In the genomic region with DNA sequence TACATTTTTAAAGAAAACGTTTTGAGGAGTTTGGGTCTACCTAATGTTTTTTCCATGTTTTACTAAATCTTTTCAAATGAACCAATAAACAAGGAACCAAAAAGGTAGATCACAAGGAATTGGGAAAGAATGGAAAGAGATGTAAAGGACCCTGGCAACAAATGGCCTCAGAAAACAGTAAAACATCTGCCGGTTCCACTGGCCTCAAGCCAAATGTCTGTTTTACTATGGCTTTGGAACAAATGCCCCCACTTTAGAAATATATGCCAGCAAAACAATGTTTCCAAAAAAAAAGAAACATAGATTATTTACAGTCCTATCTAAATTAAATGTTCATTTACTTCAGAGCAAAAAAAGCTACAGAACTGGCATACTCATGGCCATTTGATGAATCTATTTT, we compare ENCODE assay signal across 1 cellular context.
TF ChIP-seq lines count a peak whose summit lies in the region.

No MANE protein-coding gene starts in this region.

TF ChIP-seq in HepG2, 621 proteins besides CTCF, POLR2A, EP300 and RAD21:
- no peak for TF ChIP-seq CCAR2 (optimal IDR thresholded peaks at IDR 0.05; ENCODE audit: low read depth, low read length)
- TF ChIP-seq, protein P1, sequence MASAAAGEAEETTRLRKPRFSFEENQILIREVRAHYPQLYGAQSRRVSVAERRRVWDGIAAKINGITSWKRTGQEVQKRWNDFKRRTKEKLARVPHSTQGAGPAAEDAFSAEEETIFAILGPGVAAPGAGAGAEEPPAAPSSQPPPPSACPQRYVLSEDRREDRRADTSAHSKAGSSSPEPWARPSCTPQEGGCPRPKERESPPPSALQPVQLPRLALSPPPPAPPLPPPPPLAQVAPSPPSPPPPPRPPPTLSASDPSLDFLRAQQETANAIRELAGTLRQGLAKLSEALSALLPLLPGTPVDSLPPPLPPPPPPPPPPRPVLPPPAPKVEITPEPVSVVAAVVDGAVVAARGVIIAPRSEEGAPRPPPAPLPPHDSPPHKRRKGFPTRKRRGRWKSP (CRISPR knock-in tag; IDR thresholded peaks at IDR 0.05), result no peak
- TF ChIP-seq ZNF552 (CRISPR knock-in tag; IDR thresholded peaks at IDR 0.05; ENCODE audit: borderline replicate concordance), result no peak
- TF ChIP-seq, protein P2, sequence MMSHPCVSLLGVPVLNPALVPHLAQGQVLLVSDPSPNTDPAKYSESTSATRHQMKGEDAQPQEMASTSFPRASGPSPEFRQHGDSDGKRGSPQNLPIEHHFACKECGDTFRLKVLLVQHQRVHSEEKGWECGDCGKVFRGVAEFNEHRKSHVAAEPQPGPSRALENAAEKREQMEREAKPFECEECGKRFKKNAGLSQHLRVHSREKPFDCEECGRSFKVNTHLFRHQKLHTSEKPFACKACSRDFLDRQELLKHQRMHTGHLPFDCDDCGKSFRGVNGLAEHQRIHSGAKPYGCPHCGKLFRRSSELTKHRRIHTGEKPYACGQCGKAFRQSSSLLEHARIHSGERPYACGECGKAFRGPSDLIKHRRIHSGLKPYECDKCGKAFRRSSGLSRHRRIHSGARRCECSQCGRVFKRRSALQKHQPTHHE (CRISPR knock-in tag; IDR thresholded peaks at IDR 0.05; ENCODE audit: borderline replicate concordance), result no peak
- TF ChIP-seq, protein P3, sequence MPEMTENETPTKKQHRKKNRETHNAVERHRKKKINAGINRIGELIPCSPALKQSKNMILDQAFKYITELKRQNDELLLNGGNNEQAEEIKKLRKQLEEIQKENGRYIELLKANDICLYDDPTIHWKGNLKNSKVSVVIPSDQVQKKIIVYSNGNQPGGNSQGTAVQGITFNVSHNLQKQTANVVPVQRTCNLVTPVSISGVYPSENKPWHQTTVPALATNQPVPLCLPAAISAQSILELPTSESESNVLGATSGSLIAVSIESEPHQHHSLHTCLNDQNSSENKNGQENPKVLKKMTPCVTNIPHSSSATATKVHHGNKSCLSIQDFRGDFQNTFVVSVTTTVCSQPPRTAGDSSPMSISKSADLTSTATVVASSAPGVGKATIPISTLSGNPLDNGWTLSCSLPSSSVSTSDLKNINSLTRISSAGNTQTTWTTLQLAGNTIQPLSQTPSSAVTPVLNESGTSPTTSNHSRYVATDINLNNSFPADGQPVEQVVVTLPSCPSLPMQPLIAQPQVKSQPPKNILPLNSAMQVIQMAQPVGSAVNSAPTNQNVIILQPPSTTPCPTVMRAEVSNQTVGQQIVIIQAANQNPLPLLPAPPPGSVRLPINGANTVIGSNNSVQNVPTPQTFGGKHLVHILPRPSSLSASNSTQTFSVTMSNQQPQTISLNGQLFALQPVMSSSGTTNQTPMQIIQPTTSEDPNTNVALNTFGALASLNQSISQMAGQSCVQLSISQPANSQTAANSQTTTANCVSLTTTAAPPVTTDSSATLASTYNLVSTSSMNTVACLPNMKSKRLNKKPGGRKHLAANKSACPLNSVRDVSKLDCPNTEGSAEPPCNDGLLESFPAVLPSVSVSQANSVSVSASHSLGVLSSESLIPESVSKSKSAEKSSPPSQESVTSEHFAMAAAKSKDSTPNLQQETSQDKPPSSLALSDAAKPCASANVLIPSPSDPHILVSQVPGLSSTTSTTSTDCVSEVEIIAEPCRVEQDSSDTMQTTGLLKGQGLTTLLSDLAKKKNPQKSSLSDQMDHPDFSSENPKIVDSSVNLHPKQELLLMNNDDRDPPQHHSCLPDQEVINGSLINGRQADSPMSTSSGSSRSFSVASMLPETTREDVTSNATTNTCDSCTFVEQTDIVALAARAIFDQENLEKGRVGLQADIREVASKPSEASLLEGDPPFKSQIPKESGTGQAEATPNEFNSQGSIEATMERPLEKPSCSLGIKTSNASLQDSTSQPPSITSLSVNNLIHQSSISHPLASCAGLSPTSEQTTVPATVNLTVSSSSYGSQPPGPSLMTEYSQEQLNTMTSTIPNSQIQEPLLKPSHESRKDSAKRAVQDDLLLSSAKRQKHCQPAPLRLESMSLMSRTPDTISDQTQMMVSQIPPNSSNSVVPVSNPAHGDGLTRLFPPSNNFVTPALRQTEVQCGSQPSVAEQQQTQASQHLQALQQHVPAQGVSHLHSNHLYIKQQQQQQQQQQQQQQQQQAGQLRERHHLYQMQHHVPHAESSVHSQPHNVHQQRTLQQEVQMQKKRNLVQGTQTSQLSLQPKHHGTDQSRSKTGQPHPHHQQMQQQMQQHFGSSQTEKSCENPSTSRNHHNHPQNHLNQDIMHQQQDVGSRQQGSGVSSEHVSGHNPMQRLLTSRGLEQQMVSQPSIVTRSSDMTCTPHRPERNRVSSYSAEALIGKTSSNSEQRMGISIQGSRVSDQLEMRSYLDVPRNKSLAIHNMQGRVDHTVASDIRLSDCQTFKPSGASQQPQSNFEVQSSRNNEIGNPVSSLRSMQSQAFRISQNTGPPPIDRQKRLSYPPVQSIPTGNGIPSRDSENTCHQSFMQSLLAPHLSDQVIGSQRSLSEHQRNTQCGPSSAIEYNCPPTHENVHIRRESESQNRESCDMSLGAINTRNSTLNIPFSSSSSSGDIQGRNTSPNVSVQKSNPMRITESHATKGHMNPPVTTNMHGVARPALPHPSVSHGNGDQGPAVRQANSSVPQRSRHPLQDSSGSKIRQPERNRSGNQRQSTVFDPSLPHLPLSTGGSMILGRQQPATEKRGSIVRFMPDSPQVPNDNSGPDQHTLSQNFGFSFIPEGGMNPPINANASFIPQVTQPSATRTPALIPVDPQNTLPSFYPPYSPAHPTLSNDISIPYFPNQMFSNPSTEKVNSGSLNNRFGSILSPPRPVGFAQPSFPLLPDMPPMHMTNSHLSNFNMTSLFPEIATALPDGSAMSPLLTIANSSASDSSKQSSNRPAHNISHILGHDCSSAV (CRISPR knock-in tag; IDR thresholded peaks at IDR 0.05; ENCODE audit: borderline replicate concordance), result no peak
- TF ChIP-seq, protein P4, sequence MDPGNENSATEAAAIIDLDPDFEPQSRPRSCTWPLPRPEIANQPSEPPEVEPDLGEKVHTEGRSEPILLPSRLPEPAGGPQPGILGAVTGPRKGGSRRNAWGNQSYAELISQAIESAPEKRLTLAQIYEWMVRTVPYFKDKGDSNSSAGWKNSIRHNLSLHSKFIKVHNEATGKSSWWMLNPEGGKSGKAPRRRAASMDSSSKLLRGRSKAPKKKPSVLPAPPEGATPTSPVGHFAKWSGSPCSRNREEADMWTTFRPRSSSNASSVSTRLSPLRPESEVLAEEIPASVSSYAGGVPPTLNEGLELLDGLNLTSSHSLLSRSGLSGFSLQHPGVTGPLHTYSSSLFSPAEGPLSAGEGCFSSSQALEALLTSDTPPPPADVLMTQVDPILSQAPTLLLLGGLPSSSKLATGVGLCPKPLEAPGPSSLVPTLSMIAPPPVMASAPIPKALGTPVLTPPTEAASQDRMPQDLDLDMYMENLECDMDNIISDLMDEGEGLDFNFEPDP (CRISPR knock-in tag; conservative IDR thresholded peaks at IDR 0.05), result no peak
- TF ChIP-seq ZNF737 (CRISPR knock-in tag; IDR thresholded peaks at IDR 0.05; ENCODE audit: borderline replicate concordance), result no peak
- TF ChIP-seq, protein P5, sequence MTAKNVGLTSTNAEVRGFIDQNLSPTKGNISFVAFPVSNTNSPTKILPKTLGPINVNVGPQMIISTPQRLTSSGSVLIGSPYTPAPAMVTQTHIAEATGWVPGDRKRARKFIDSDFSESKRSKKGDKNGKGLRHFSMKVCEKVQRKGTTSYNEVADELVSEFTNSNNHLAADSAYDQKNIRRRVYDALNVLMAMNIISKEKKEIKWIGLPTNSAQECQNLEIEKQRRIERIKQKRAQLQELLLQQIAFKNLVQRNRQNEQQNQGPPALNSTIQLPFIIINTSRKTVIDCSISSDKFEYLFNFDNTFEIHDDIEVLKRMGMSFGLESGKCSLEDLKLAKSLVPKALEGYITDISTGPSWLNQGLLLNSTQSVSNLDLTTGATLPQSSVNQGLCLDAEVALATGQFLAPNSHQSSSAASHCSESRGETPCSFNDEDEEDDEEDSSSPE (CRISPR knock-in tag; IDR thresholded peaks at IDR 0.05), result no peak
- TF ChIP-seq, protein P6, sequence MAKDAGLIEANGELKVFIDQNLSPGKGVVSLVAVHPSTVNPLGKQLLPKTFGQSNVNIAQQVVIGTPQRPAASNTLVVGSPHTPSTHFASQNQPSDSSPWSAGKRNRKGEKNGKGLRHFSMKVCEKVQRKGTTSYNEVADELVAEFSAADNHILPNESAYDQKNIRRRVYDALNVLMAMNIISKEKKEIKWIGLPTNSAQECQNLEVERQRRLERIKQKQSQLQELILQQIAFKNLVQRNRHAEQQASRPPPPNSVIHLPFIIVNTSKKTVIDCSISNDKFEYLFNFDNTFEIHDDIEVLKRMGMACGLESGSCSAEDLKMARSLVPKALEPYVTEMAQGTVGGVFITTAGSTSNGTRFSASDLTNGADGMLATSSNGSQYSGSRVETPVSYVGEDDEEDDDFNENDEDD (CRISPR knock-in tag; IDR thresholded peaks at IDR 0.05; ENCODE audit: borderline replicate concordance), result no peak
- TF ChIP-seq RBFOX2 (IDR thresholded peaks at IDR 0.05; ENCODE audit: low read depth, low read length), result no peak
- TF ChIP-seq ZNF329 (CRISPR knock-in tag; IDR thresholded peaks at IDR 0.05; ENCODE audit: low read depth), result no peak
- TF ChIP-seq GTF2F1 (IDR thresholded peaks at IDR 0.05; ENCODE audit: low read length), result no peak
- no peak for TF ChIP-seq NCOR1 (IDR thresholded peaks at IDR 0.05; ENCODE audit: borderline replicate concordance, low read length)
- TF ChIP-seq SAP130 (CRISPR knock-in tag; IDR thresholded peaks at IDR 0.05; ENCODE audit: low read depth), result no peak
